In the genomic region with DNA sequence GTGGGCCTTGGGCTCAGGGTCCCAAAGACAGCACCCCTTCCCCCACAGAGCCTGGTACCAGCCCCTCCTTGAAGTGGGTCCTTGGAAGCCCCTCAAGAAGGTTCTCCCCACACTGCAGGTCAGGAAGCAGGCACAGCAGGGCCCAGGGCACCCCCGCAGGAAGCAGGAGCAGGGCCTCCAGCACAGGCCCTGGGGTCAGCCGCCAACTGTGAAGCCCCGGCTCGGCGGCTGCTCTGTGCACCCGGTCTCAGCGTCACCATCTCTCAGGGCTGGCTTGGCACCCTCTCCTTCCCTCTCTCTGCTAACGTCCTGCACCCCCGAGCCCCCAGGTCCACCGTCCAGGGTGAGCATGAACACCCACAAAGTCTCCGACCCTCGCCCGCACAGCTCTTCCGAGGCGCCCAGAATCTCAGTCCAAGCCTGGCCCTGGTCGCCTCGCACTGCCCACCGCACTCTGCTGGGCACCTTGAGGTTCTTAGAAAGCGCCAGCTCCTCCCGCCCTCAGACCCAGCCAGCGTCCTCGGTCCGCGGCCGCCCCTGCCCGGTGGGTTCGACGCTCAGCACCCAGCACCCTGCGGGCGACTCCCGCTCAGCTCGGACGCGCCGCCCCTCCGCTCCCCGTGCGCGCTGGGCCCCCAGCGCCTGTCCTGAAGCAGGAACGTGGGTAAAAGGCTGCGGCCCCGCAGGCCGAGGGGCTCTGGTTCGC, we compare ENCODE assay signal across 10 cellular contexts. TPM values are rescaled to one million over a fixed set of nuclear protein-coding genes. Genes with fewer than 3 reads are reported as not detected.
DNase-seq lines count a peak whose midpoint lies in the region; ATAC-seq, FAIRE-seq and TF ChIP-seq lines count a peak whose summit lies in the region.
"Had no signal": no experiment of that assay in that cellular context is flagged by ENCODE, and none has a peak within 500 bp of the region (broad histone marks: within the 10 kb centered on the region; RNA-seq: fewer than 3 reads in every experiment).

No MANE protein-coding gene starts in this region.

- WGBS in esophagus squamous epithelium, 2 donors, result 15% methylated on average over 12 of the region's 45 CpGs; no CpG with 5 or more reads in 1 of the 2 donors
- 11 to 18% (median 14%) methylated on average over 38 to 45 of the region's 45 CpGs for WGBS in ovary, 3 donors

- H3K27ac Mint-ChIP-seq in CD4-positive, alpha-beta T cell, result peak overlapping the region; percentile 87

- H3K4me1 Mint-ChIP-seq in CD4-positive, alpha-beta T cell (ENCODE audit: low read depth), result peaks cover 34% of the 10 kb centered on the region

- DNase-seq in CD4-positive, alpha-beta T cell, result peak in 1 of 10 experiments; percentile 5
- DNase-seq in RWPE2 (ENCODE audit: low spot score), result no peak
- DNase-seq in esophagus squamous epithelium (lab: John Stamatoyannopoulos, UW), result no peak
- DNase-seq in ovary, result no peak
- DNase-seq in urothelium cell line (ENCODE audit: low spot score), result no peak
- no peak for DNase-seq in dedifferentiated amniotic fluid mesenchymal stem cell (ENCODE audit: extremely low spot score)
- DNase-seq: hypothalamus had no signal

- H3K4me1 ChIP-seq in RWPE2 (ENCODE audit: insufficient read depth, poor library complexity, severe bottlenecking), result peaks cover 14% of the 10 kb centered on the region
- peaks cover 18 to 62% (median 21%) of the 10 kb centered on the region in 3 donors for H3K4me1 ChIP-seq in esophagus squamous epithelium
- peaks cover 2% of the 10 kb centered on the region for H3K4me1 ChIP-seq in ovary (ENCODE audit: insufficient read depth)

- TF ChIP-seq POLR2A in esophagus squamous epithelium (IDR thresholded peaks at IDR 0.05) (no peak), ovary (IDR thresholded peaks at IDR 0.05) (no peak)

- H3K9me3 ChIP-seq in CD4-positive, alpha-beta T cell (ENCODE audit: control insufficient read depth, low read length), result no peaks in the 10 kb centered on the region
- H3K9me3 ChIP-seq in RWPE2 (ENCODE audit: severe bottlenecking) (no peaks in the 10 kb centered on the region), esophagus squamous epithelium (no peaks in the 10 kb centered on the region), ovary (no peaks in the 10 kb centered on the region)

- POLR2A ChIA-PET in CD4-positive, alpha-beta T cell (lab: Charles Lee), result interaction anchor here (0.8 to 4.7 kb wide), 15 partner anchors 10 to 331 kb away, joined by 3 to 75 read pairs (median 4); partner anchors contain the start of genes ANO9, BET1L, PHRF1 and PTDSS2

- H3K4me3 ChIP-seq in RWPE2 (ENCODE audit: severe bottlenecking) (peak overlapping the region; percentile 53), esophagus squamous epithelium (peak overlapping the region; percentile 52 to 80 (median 60)), ovary (peak overlapping the region; percentile 33)

- FAIRE-seq in urothelium cell line (lab: Jason Lieb, UNC), result no peak

- TF ChIP-seq EP300 in ovary (IDR thresholded peaks at IDR 0.05), result no peak

- H3K36me3 Mint-ChIP-seq in CD4-positive, alpha-beta T cell (ENCODE audit: low read depth), result peaks cover 18% of the 10 kb centered on the region

- H3K9me3 Mint-ChIP-seq in CD4-positive, alpha-beta T cell, result no peaks in the 10 kb centered on the region

- peak overlapping the region; percentile 90 for H3K4me3 Mint-ChIP-seq in CD4-positive, alpha-beta T cell

- H3K27me3 ChIP-seq in CD4-positive, alpha-beta T cell (ENCODE audit: control insufficient read depth, insufficient read depth, low read length), result no peaks in the 10 kb centered on the region
- H3K27me3 ChIP-seq in RWPE2 (ENCODE audit: insufficient read depth, poor library complexity, severe bottlenecking), result no peaks in the 10 kb centered on the region
- peaks cover 0 to 56% (median 0%) of the 10 kb centered on the region in 4 donors for H3K27me3 ChIP-seq in esophagus squamous epithelium
- no peaks in the 10 kb centered on the region for H3K27me3 ChIP-seq in ovary

- no peak for ATAC-seq in CD4-positive, alpha-beta T cell (ENCODE audit: poor library complexity)
- ATAC-seq in RWPE2 (ENCODE audit: low read depth) (peak; percentile 7), HG03159 (IDR thresholded peaks at IDR 0.05; ENCODE audit: unreplicated experiment) (no peak), GM19452 (IDR thresholded peaks at IDR 0.05; ENCODE audit: unreplicated experiment) (no peak)

- intact Hi-C loops in CD4-positive, alpha-beta T cell (cut with DNase I, micrococcal nuclease), result loop anchor here in 1 of 2 experiments (2.0 to 10.0 kb wide), 2 partner anchors 25 to 51 kb away; partner anchors contain the start of gene B4GALNT4
- intact Hi-C loops in esophagus squamous epithelium (cut with DNase I) (no loop called here), ovary (cut with DNase I) (no loop called here)

- CTCF ChIA-PET in CD4-positive, alpha-beta T cell (lab: Charles Lee), result interaction anchor here (3.2 to 3.3 kb wide), 2 partner anchors 10 to 32 kb away, joined by 16 read pairs; no protein-coding TSS in a partner anchor

- peak overlapping the region; percentile 75 for H3K27ac ChIP-seq in CD4-positive, alpha-beta T cell (ENCODE audit: low read depth, low read length)
- peak overlapping the region; percentile 61 for H3K27ac ChIP-seq in RWPE2 (ENCODE audit: poor library complexity, severe bottlenecking)
- peak overlapping the region; percentile 80 to 93 (median 89) for H3K27ac ChIP-seq in esophagus squamous epithelium
- no peak overlapping the region for H3K27ac ChIP-seq in ovary

- TF ChIP-seq CTCF in CD4-positive, alpha-beta T cell (IDR thresholded peaks at IDR 0.05), result no peak
- no peak for TF ChIP-seq CTCF in RWPE2 (IDR thresholded peaks at IDR 0.05; ENCODE audit: poor library complexity, severe bottlenecking)
- TF ChIP-seq CTCF in esophagus squamous epithelium (IDR thresholded peaks at IDR 0.05), result no peak
- no peak for TF ChIP-seq CTCF in ovary (IDR thresholded peaks at IDR 0.05)

- H3K36me3 ChIP-seq in RWPE2 (ENCODE audit: low read depth), result no peaks in the 10 kb centered on the region
- H3K36me3 ChIP-seq in esophagus squamous epithelium, result no peaks in the 10 kb centered on the region
- H3K36me3 ChIP-seq in ovary, result no peaks in the 10 kb centered on the region

- no peaks in the 10 kb centered on the region for H3K27me3 Mint-ChIP-seq in CD4-positive, alpha-beta T cell

RNA-seq across cellular contexts. Expression of gene SIGIRR, which starts 1.4 kb away (rescaled TPM):
- 100 to 1,000 TPM; 358 to 392 TPM for total RNA-seq in CD4-positive, alpha-beta T cell
- total RNA-seq in esophagus squamous epithelium (10 to 100 TPM; 15.5 to 35.1 (median 16.1) TPM), ovary (10 to 100 TPM; 15.0 to 52.6 (median 27.5) TPM)
- polyA plus RNA-seq in ovary, result 10 to 100 TPM in 1 of 2 donors, 1 to 10 TPM in 1; 1.5 to 39.5 TPM

RNA-seq across cellular contexts. Expression of gene PKP3, which starts 22.2 kb away (rescaled TPM):
- under 1 TPM in 1 of 2 experiments, not detected in 1; 0.60 TPM for total RNA-seq in CD4-positive, alpha-beta T cell
- 1,000 to 10,000 TPM in 1 of 4 donors, 100 to 1,000 TPM in 3; 314 to 1,016 (median 520) TPM for total RNA-seq in esophagus squamous epithelium
- 10 to 100 TPM in 1 of 7 donors, 1 to 10 TPM in 4, under 1 TPM in 2; 0.30 to 56.8 (median 3.4) TPM for total RNA-seq in ovary
- under 1 TPM in 1 of 2 donors, not detected in 1; 0.21 TPM for polyA plus RNA-seq in ovary

RNA-seq across cellular contexts. Expression of gene ANO9, which starts 25.6 kb away (rescaled TPM):
- 100 to 1,000 TPM; 109 to 114 TPM for total RNA-seq in CD4-positive, alpha-beta T cell
- total RNA-seq in esophagus squamous epithelium (10 to 100 TPM; 11.0 to 22.1 (median 16.2) TPM), ovary (10 to 100 TPM in 1 of 7 donors, 1 to 10 TPM in 2, under 1 TPM in 4; 0.15 to 11.4 (median 0.82) TPM)
- polyA plus RNA-seq in ovary, result under 1 TPM; 0.12 to 0.31 TPM
- total RNA-seq: RPMI7951 had no signal

RNA-seq across cellular contexts. Expression of gene PTDSS2, which starts 33.9 kb away (rescaled TPM):
- total RNA-seq in CD4-positive, alpha-beta T cell, result 10 to 100 TPM; 15.2 to 18.4 TPM
- total RNA-seq in esophagus squamous epithelium, result 10 to 100 TPM; 15.8 to 34.3 (median 22.8) TPM
- total RNA-seq in ovary, result 10 to 100 TPM; 34.4 to 56.5 (median 42.7) TPM
- polyA plus RNA-seq in ovary, result 10 to 100 TPM; 17.1 to 38.6 TPM

RNA-seq across cellular contexts. Expression of gene B4GALNT4, which starts 46.9 kb away (rescaled TPM):
- 1 to 10 TPM; 4.2 to 6.0 TPM for total RNA-seq in CD4-positive, alpha-beta T cell
- total RNA-seq in esophagus squamous epithelium, result 1 to 10 TPM in 3 of 4 donors, under 1 TPM in 1; 0.97 to 7.9 (median 3.3) TPM
- 10 to 100 TPM; 14.7 to 90.3 (median 52.5) TPM for total RNA-seq in ovary
- 10 to 100 TPM in 1 of 2 donors, 1 to 10 TPM in 1; 1.3 to 58.1 TPM for polyA plus RNA-seq in ovary
- total RNA-seq: RPMI7951 had no signal

Comparison
In these comparisons a context has a peak if more than half of its experiments do, and no peak if none do; other contexts are left out.
1. H3K27ac ChIP-seq: peak in CD4-positive, alpha-beta T cell (single experiment), RWPE2 (single experiment) and esophagus squamous epithelium (4 of 4); none in ovary (0 of 2).
2. RNA of gene SIGIRR, which starts 1.4 kb away (total RNA-seq): 358 to 392 TPM in CD4-positive, alpha-beta T cell; 15.0 to 52.6 TPM in ovary and 15.5 to 35.1 TPM in esophagus squamous epithelium; every median in the first group is over 4 times any median in the second.
3. RNA of gene PKP3, which starts 22.2 kb away (total RNA-seq): 314 to 1,016 TPM in esophagus squamous epithelium; 0.30 to 56.8 TPM in ovary and 0.60 TPM in CD4-positive, alpha-beta T cell; every median in the first group is over 4 times any median in the second.
4. RNA of gene ANO9, which starts 25.6 kb away (total RNA-seq): 109 to 114 TPM in CD4-positive, alpha-beta T cell; 11.0 to 22.1 TPM in esophagus squamous epithelium and 0.15 to 11.4 TPM in ovary; every median in the first group is over 4 times any median in the second.
5. Peak in every context shown above with its lines, with median percentiles within 50 percentile points of each other: H3K4me3 ChIP-seq.